Comparison of ENCODE assay signal across 8 cellular contexts in the genomic region with DNA sequence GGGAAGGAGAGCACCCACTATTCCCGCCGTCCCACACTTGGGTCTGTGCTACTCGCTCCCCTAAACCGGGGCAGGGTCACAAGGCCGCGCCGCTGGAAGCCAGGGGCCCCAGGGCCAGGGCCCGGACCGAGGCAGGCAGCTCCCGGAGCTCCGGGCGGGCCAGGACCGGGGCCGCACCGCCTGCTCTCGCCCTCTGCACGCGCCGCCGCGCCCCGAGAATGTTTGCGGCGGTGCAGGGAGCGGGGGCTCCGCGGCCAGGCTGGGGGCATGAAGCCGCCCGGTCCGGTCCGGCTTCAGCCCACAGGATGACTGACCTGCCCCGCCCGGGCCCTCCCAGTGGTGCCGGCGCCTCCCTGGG. TPM values are rescaled to one million over a fixed set of nuclear protein-coding genes. Genes with fewer than 3 reads are reported as not detected.
DNase-seq lines count a peak whose midpoint lies in the region; ATAC-seq and TF ChIP-seq lines count a peak whose summit lies in the region.

No MANE protein-coding gene starts in this region.

- CTCF ChIA-PET in WTC11 (lab: Charles Lee): interaction anchor here (0.9 to 2.2 kb wide), 6 partner anchors 13 to 184 kb away, joined by 4 to 7 read pairs (median 6); partner anchors contain the start of gene ZNF782

- DNase-seq in activated CD4-positive, alpha-beta T cell treated with anti-CD3 and anti-CD28 coated beads, Interleukin-2, amount 10 ng/mL, durations not matched to agents 24 days and 14 days: no peak
- no peak for DNase-seq in activated CD4-positive, alpha-beta T cell treated with anti-CD3 and anti-CD28 coated beads, Interleukin-2, amount 50 U/mL, for 48 hours
- no peak for DNase-seq in WTC11 (ENCODE audit: low spot score)
- peak; percentile 43 for DNase-seq in iPS-NIHi7 (ENCODE audit: extremely low spot score)
- DNase-seq in thoracic aorta (ENCODE audit: low spot score): no peak
- no peak for DNase-seq in GOT3 (lab: John Stamatoyannopoulos, UW)
- DNase-seq in NCI-H226: no peak

- H3K27ac ChIP-seq in thoracic aorta: no peak overlapping the region

- peaks cover 7% of the 10 kb centered on the region for H3K27me3 ChIP-seq in thoracic aorta (replicated peaks; ENCODE audit: insufficient read depth)

- H3K36me3 ChIP-seq in thoracic aorta: no peaks in the 10 kb centered on the region

- peaks cover 4% of the 10 kb centered on the region for H3K9me3 Mint-ChIP-seq in activated CD4-positive, alpha-beta T cell treated with anti-CD3 and anti-CD28 coated beads, Interleukin-2, amount 10 ng/mL, durations not matched to agents 24 days and 14 days
- peaks cover 4% of the 10 kb centered on the region for H3K9me3 Mint-ChIP-seq in WTC11

- POLR2A ChIA-PET in WTC11 (lab: Charles Lee): interaction anchor here (0.6 to 2.4 kb wide), 5 partner anchors 11 to 183 kb away, joined by 3 to 14 read pairs (median 5); no protein-coding TSS in a partner anchor

- intact Hi-C loops in activated CD4-positive, alpha-beta T cell treated with anti-CD3 and anti-CD28 coated beads, Interleukin-2, amount 10 ng/mL, durations not matched to agents 24 days and 14 days (cut with micrococcal nuclease): loop anchor here (10.0 kb wide), 1 partner anchor 184 kb away; the partner anchor contains the start of gene ZNF782

- peaks cover 5 to 12% of the 10 kb centered on the region in 2 donors for H3K4me1 ChIP-seq in thoracic aorta (ENCODE audit: control insufficient read depth in 1 of 2, low read depth in 2 of 2)

- peak overlapping the region; percentile 71 for H3K4me3 ChIP-seq in thoracic aorta

- H3K4me3 Mint-ChIP-seq in activated CD4-positive, alpha-beta T cell treated with anti-CD3 and anti-CD28 coated beads, Interleukin-2, amount 10 ng/mL, durations not matched to agents 24 days and 14 days: peak overlapping the region; percentile 85
- peak overlapping the region; percentile 92 for H3K4me3 Mint-ChIP-seq in WTC11

- H3K4me1 Mint-ChIP-seq in activated CD4-positive, alpha-beta T cell treated with anti-CD3 and anti-CD28 coated beads, Interleukin-2, amount 10 ng/mL, durations not matched to agents 24 days and 14 days: peaks cover 4% of the 10 kb centered on the region
- H3K4me1 Mint-ChIP-seq in WTC11: peaks cover 17% of the 10 kb centered on the region

- TF ChIP-seq CTCF in WTC11 (IDR thresholded peaks at IDR 0.05) (no peak), thoracic aorta (IDR thresholded peaks at IDR 0.05) (no peak)

- peak; percentile 19 for ATAC-seq in WTC11
- no peak for ATAC-seq in thoracic aorta (ENCODE audit: insufficient number of reproducible peaks, low FRiP score, low read depth)
- no peak for ATAC-seq in HG03039 (IDR thresholded peaks at IDR 0.05; ENCODE audit: unreplicated experiment)

- H3K36me3 Mint-ChIP-seq in activated CD4-positive, alpha-beta T cell treated with anti-CD3 and anti-CD28 coated beads, Interleukin-2, amount 10 ng/mL, durations not matched to agents 24 days and 14 days (ENCODE audit: low read depth): no peaks in the 10 kb centered on the region
- peaks cover 42% of the 10 kb centered on the region for H3K36me3 Mint-ChIP-seq in WTC11

- H3K9me3 ChIP-seq in thoracic aorta: no peaks in the 10 kb centered on the region

- no peak overlapping the region for H3K27ac Mint-ChIP-seq in activated CD4-positive, alpha-beta T cell treated with anti-CD3 and anti-CD28 coated beads, Interleukin-2, amount 10 ng/mL, durations not matched to agents 24 days and 14 days
- no peak overlapping the region for H3K27ac Mint-ChIP-seq in WTC11

- peaks cover 41% of the 10 kb centered on the region for H3K27me3 Mint-ChIP-seq in activated CD4-positive, alpha-beta T cell treated with anti-CD3 and anti-CD28 coated beads, Interleukin-2, amount 10 ng/mL, durations not matched to agents 24 days and 14 days
- peaks cover 29% of the 10 kb centered on the region for H3K27me3 Mint-ChIP-seq in WTC11 (ENCODE audit: low read depth)

TF ChIP-seq in WTC11, 78 proteins besides CTCF, POLR2A, EP300 and RAD21 (continues in another document):
- TF ChIP-seq, protein P1, sequence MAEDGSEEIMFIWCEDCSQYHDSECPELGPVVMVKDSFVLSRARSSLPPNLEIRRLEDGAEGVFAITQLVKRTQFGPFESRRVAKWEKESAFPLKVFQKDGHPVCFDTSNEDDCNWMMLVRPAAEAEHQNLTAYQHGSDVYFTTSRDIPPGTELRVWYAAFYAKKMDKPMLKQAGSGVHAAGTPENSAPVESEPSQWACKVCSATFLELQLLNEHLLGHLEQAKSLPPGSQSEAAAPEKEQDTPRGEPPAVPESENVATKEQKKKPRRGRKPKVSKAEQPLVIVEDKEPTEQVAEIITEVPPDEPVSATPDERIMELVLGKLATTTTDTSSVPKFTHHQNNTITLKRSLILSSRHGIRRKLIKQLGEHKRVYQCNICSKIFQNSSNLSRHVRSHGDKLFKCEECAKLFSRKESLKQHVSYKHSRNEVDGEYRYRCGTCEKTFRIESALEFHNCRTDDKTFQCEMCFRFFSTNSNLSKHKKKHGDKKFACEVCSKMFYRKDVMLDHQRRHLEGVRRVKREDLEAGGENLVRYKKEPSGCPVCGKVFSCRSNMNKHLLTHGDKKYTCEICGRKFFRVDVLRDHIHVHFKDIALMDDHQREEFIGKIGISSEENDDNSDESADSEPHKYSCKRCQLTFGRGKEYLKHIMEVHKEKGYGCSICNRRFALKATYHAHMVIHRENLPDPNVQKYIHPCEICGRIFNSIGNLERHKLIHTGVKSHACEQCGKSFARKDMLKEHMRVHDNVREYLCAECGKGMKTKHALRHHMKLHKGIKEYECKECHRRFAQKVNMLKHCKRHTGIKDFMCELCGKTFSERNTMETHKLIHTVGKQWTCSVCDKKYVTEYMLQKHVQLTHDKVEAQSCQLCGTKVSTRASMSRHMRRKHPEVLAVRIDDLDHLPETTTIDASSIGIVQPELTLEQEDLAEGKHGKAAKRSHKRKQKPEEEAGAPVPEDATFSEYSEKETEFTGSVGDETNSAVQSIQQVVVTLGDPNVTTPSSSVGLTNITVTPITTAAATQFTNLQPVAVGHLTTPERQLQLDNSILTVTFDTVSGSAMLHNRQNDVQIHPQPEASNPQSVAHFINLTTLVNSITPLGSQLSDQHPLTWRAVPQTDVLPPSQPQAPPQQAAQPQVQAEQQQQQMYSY (CRISPR knock-in tag; IDR thresholded peaks at IDR 0.05): no peak
- TF ChIP-seq, protein P2, sequence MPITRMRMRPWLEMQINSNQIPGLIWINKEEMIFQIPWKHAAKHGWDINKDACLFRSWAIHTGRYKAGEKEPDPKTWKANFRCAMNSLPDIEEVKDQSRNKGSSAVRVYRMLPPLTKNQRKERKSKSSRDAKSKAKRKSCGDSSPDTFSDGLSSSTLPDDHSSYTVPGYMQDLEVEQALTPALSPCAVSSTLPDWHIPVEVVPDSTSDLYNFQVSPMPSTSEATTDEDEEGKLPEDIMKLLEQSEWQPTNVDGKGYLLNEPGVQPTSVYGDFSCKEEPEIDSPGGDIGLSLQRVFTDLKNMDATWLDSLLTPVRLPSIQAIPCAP (CRISPR knock-in tag; IDR thresholded peaks at IDR 0.05): 0 out of 2 replicates have a peak, but pooled peaks have one; percentile 28
- no peak for TF ChIP-seq FOXJ3 (CRISPR knock-in tag; IDR thresholded peaks at IDR 0.05; ENCODE audit: borderline replicate concordance)
- no peak for TF ChIP-seq RELA (CRISPR knock-in tag; IDR thresholded peaks at IDR 0.05; ENCODE audit: borderline replicate concordance)
- no peak for TF ChIP-seq ZNF532 (CRISPR knock-in tag; IDR thresholded peaks at IDR 0.05; ENCODE audit: borderline replicate concordance)
- TF ChIP-seq ZNF317 (CRISPR knock-in tag; IDR thresholded peaks at IDR 0.05; ENCODE audit: borderline replicate concordance, low read depth): no peak
- no peak for TF ChIP-seq E2F4 (CRISPR knock-in tag; IDR thresholded peaks at IDR 0.05; ENCODE audit: borderline replicate concordance, low read depth)
- TF ChIP-seq ELF4 (CRISPR knock-in tag; IDR thresholded peaks at IDR 0.05; ENCODE audit: low read depth): no peak

RNA-seq across cellular contexts. Expression of gene CTSV, which starts 0.4 kb away (rescaled TPM):
- total RNA-seq in activated CD4-positive, alpha-beta T cell treated with anti-CD3 and anti-CD28 coated beads, Interleukin-2, amount 10 ng/mL, durations not matched to agents 24 days and 14 days: 0.45 and 0.51 TPM in 2 replicates
- total RNA-seq in WTC11 (2021): 61.3 to 68.4 TPM (median 64.5 TPM) in 3 replicates
- under 1 TPM in 1 of 2 donors, not detected in 1; 0.27 TPM for total RNA-seq in thoracic aorta

Comparison
In these comparisons a context has a peak if more than half of its experiments do, and no peak if none do; other contexts are left out.
1. RNA of gene CTSV, which starts 0.4 kb away (total RNA-seq): 61.3 to 68.4 TPM in WTC11; 0.45 to 0.51 TPM in activated CD4-positive, alpha-beta T cell treated with anti-CD3 and anti-CD28 coated beads, Interleukin-2, amount 10 ng/mL, durations not matched to agents 24 days and 14 days and 0.27 TPM in thoracic aorta; every median in the first group is over 10 times any median in the second.